Comparison of ENCODE assay signal across 9 cellular contexts in the genomic region with DNA sequence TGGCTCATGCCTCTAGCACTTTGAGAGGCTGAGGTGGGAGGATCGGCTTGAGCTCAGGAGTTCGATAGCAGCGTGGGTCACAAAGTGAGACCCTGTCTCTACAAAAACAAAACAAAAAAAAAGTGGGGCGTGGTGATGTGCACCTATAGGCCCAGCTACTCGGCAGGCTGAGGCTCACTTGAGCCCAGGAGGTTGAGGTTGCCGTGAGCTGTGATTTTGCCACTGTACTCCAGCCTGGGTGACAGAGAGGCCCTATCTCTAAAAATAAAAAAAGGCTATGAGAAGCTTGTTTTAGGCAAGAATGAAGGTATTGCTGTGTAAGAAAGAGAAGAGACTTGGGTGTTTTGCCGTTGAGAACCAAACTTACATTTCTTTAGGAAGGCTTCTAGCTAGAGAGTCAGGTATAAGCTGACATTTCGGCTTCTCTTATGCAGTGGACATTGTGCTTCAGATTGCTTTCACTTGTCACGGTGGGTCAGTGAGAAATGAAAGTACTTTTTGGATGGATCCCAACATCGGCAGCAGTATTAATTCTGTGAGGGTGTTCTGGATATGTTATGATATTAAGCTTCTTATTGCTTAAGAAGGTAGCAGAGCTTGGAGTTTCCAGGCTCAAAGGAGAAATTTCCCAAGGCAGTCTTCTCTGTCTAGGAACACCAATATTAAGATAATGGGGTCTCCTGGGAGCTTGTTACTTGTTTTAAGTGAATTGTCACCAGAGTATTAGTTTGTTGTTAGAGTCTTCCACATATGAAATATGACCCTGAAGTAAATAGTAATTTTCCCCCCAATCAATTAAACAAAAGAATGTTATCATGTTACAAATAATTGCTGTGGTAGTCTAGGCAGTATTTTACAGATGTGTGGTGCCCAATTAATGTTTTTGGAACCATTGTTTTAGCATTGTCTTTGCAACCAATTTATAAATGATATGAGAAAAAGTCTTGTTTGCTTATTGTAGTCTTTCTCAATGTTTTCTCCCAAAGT. TPM values are rescaled to one million over a fixed set of nuclear protein-coding genes. Genes with fewer than 3 reads are reported as not detected.
A peak's percentile ranks its signal among the peaks of the same experiment; 100 is the strongest.
DNase-seq lines count a peak whose midpoint lies in the region; ATAC-seq, FAIRE-seq and TF ChIP-seq lines count a peak whose summit lies in the region.
"Had no signal": no experiment of that assay in that cellular context is flagged by ENCODE, and none has a peak within 500 bp of the region (broad histone marks: within the 10 kb centered on the region; RNA-seq: fewer than 3 reads in every experiment).

No MANE protein-coding gene starts in this region.

- H3K4ac ChIP-seq in mesenchymal stem cell (ENCODE audit: low read depth in 1 of 2, low read length in 2 of 2), result no peak overlapping the region

- H3K27me3 ChIP-seq in ACC112 (ENCODE audit: insufficient read depth, low read length) (no peaks in the 10 kb centered on the region), ascending aorta (no peaks in the 10 kb centered on the region), mesenchymal stem cell (ENCODE audit: control insufficient read depth in 1 of 2, insufficient read depth in 1 of 2, low read length in 2 of 2) (no peaks in the 10 kb centered on the region)

- peaks cover 29% of the 10 kb centered on the region for H3K4me1 ChIP-seq in ACC112 (ENCODE audit: control insufficient read depth, insufficient read depth, low read length, unreplicated experiment)
- H3K4me1 ChIP-seq in ascending aorta, result peaks cover 14 to 26% of the 10 kb centered on the region in 2 donors
- peaks cover 22% of the 10 kb centered on the region for H3K4me1 ChIP-seq in mesenchymal stem cell (ENCODE audit: control insufficient read depth, insufficient read depth, low read depth, low read length)

- H2AFZ ChIP-seq in ACC112 (ENCODE audit: low read length, unreplicated experiment), result peak overlapping the region; percentile 3
- no peak overlapping the region for H2AFZ ChIP-seq in mesenchymal stem cell (ENCODE audit: low read depth, low read length)

- H2BK5ac ChIP-seq in mesenchymal stem cell (ENCODE audit: low read depth, low read length, poor library complexity, severe bottlenecking), result no peak overlapping the region

- 99% methylated on average over 10 of the region's 10 CpGs for WGBS in mesenchymal stem cell

- H3K9me3 ChIP-seq in ascending aorta, result no peaks in the 10 kb centered on the region
- no peaks in the 10 kb centered on the region for H3K9me3 ChIP-seq in mesenchymal stem cell (ENCODE audit: control insufficient read depth, low read length)

- no peak overlapping the region for H3K14ac ChIP-seq in mesenchymal stem cell (ENCODE audit: low read length in 2 of 2)

- peak overlapping the region; percentile 36 for H3K9ac ChIP-seq in mesenchymal stem cell (ENCODE audit: low read length)

- H2BK15ac ChIP-seq in mesenchymal stem cell (ENCODE audit: low read depth, poor library complexity, severe bottlenecking), result no peak overlapping the region

- FAIRE-seq in GM12892 (lab: Jason Lieb, UNC), result peak; percentile 89

- TF ChIP-seq POLR2A in GM12892 (IDR thresholded peaks at IDR 0.05; ENCODE audit: low read depth, low read length), result no peak

- H3K4me3 ChIP-seq in ACC112 (ENCODE audit: low read depth, low read length) (peak overlapping the region; percentile 15), ascending aorta (peak overlapping the region; percentile 1 to 6), mesenchymal stem cell (ENCODE audit: insufficient read depth in 1 of 2, low read depth in 1 of 2, low read length in 2 of 2) (no peak overlapping the region)

- no peak overlapping the region for H4K8ac ChIP-seq in mesenchymal stem cell (ENCODE audit: low read length)

- intact Hi-C loops in ascending aorta (cut with DNase I), result no loop called here

- H4K91ac ChIP-seq in mesenchymal stem cell (ENCODE audit: low read length), result no peak overlapping the region

- H3K27ac ChIP-seq in ACC112 (ENCODE audit: low read depth, low read length) (no peak overlapping the region), ascending aorta (peak overlapping the region; percentile 39 to 57), mesenchymal stem cell (ENCODE audit: low read length, poor library complexity, severe bottlenecking) (no peak overlapping the region)

- no peaks in the 10 kb centered on the region for H3K79me2 ChIP-seq in ACC112 (ENCODE audit: control insufficient read depth, insufficient read depth, low read length, unreplicated experiment)

- H3K18ac ChIP-seq in mesenchymal stem cell (ENCODE audit: low read depth in 1 of 2, low read length in 2 of 2), result no peak overlapping the region

- H3K36me3 ChIP-seq in ACC112 (ENCODE audit: insufficient read depth, low read length), result no peaks in the 10 kb centered on the region
- H3K36me3 ChIP-seq in ascending aorta, result no peaks in the 10 kb centered on the region
- H3K36me3 ChIP-seq in mesenchymal stem cell (ENCODE audit: control insufficient read depth in 1 of 2, insufficient read depth in 2 of 2, low read depth in 1 of 2, low read length in 2 of 2), result peaks cover 3% of the 10 kb centered on the region in 2 experiments

- H3K79me1 ChIP-seq in mesenchymal stem cell (replicated peaks; ENCODE audit: low read length, poor library complexity, severe bottlenecking), result peaks cover 15% of the 10 kb centered on the region

- peak overlapping the region in 1 of 2 experiments; percentile 34 for H3K23ac ChIP-seq in mesenchymal stem cell (ENCODE audit: low read length in 2 of 2)

- no peak for ATAC-seq in GM21515 (IDR thresholded peaks at IDR 0.05; ENCODE audit: unreplicated experiment)

- no peak for TF ChIP-seq CTCF in ascending aorta (IDR thresholded peaks at IDR 0.05)

- H2BK120ac ChIP-seq in mesenchymal stem cell (ENCODE audit: low read depth, low read length), result no peak overlapping the region

- H3K4me2 ChIP-seq in mesenchymal stem cell (ENCODE audit: low read length, poor library complexity, severe bottlenecking), result no peak overlapping the region

- H2BK12ac ChIP-seq in mesenchymal stem cell (ENCODE audit: low read length in 2 of 2), result no peak overlapping the region

- no peak overlapping the region for H2AK5ac ChIP-seq in mesenchymal stem cell (ENCODE audit: low read length, severe bottlenecking)

- DNase-seq in GM12892 (ENCODE audit: insufficient read length) (no peak), ascending aorta (ENCODE audit: low spot score in 2 of 2) (no peak), mesenchymal stem cell (no peak), anterior cingulate cortex (lab: John Stamatoyannopoulos, UW) (no peak), inferior parietal cortex (ENCODE audit: extremely low spot score) (no peak), DMS153 (lab: John Stamatoyannopoulos, UW) (no peak)
- DNase-seq: NCI-H1417 treated with DMSO at 0.1 percent for 48 hours had no signal

RNA-seq across cellular contexts. Expression of a gene that starts 17.6 kb away (rescaled TPM):
- polyA plus RNA-seq in GM12892 (2012; ENCODE audit: missing spikeins), result 64.2 TPM
- total RNA-seq in ascending aorta, result 6.9 TPM
- polyA plus RNA-seq in mesenchymal stem cell (2013, experiment 1 of 2), result 3.8 TPM
- 3.5 TPM for polyA plus RNA-seq in mesenchymal stem cell (2013, experiment 2 of 2)

Comparison
In these comparisons a context has a peak if more than half of its experiments do, and no peak if none do; other contexts are left out.
1. H3K27ac ChIP-seq: peak in ascending aorta (2 of 2); none in ACC112 (single experiment) and mesenchymal stem cell (single experiment).
2. H3K4me3 ChIP-seq: peak in ACC112 (single experiment) and ascending aorta (2 of 2); none in mesenchymal stem cell (0 of 2).